1 cellular context compared by ENCODE assay signal in genomic region chr19:47499863-47500830, GRCh38.
TF ChIP-seq lines count a peak whose summit lies in the region.

No MANE protein-coding gene starts in this region.

TF ChIP-seq in WTC11, 78 proteins besides CTCF, POLR2A, EP300 and RAD21 (continued from another document):
- no peak for TF ChIP-seq HMGXB4 (CRISPR knock-in tag; IDR thresholded peaks at IDR 0.05)
- TF ChIP-seq ZNF532 (CRISPR knock-in tag; IDR thresholded peaks at IDR 0.05; ENCODE audit: borderline replicate concordance): no peak
- no peak for TF ChIP-seq PRDM15 (CRISPR knock-in tag; IDR thresholded peaks at IDR 0.05)
- no peak for TF ChIP-seq SOX15 (CRISPR knock-in tag; IDR thresholded peaks at IDR 0.05)
- TF ChIP-seq GABPB1 (CRISPR knock-in tag; IDR thresholded peaks at IDR 0.05): no peak
